14 cellular contexts compared by ENCODE assay signal in the genomic region with DNA sequence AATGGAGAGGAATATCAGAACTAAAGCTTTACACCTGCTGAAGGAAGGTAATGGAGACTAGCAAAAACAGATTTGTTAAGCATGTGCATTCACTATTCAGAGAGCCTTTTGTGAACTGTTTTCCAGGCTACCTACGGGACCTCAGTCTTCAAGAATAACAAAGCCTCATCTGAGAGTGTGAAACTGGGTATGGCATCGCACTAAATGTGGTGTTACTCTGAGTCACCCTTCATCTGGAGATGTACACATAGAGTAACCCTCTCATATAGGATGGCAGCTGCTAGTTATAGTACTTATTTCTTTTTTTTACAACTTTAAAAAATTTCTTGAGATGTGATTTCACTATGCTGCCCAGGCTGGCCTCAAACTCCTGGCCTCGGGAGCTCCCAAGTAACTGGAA.
DNase-seq lines count a peak whose midpoint lies in the region; ATAC-seq, FAIRE-seq and TF ChIP-seq lines count a peak whose summit lies in the region.
"Had no signal": no experiment of that assay in that cellular context is flagged by ENCODE, and none has a peak within 500 bp of the region (broad histone marks: within the 10 kb centered on the region; RNA-seq: fewer than 3 reads in every experiment).

No MANE protein-coding gene starts in this region.

- H3K27ac ChIP-seq in OCI-LY3 (ENCODE audit: low read length) (peak overlapping the region; percentile 55), H1 (ENCODE audit: low read depth, low read length) (0 out of 2 replicates have a peak overlapping the region, but pooled peaks have one; percentile 46)
- H3K27ac ChIP-seq: 22Rv1 had no signal

- ATAC-seq in HG02571 (IDR thresholded peaks at IDR 0.05; ENCODE audit: unreplicated experiment): no peak
- ATAC-seq: PC-3, T-cell had no signal

- no peak overlapping the region for H2AK5ac ChIP-seq in H1 (ENCODE audit: low read depth, low read length)

- no peaks in the 10 kb centered on the region for H3K23me2 ChIP-seq in H1 (ENCODE audit: low read depth, low read length)

- no peak overlapping the region for H2BK12ac ChIP-seq in H1 (ENCODE audit: low read depth, low read length)

- H4K91ac ChIP-seq in H1 (replicated peaks; ENCODE audit: insufficient read length, low read length): no peak overlapping the region

- H3K9me3 ChIP-seq in OCI-LY3 (ENCODE audit: insufficient read depth, low read length) (no peaks in the 10 kb centered on the region; the same call in 1 of the 2 replicates), H1 (ENCODE audit: insufficient read depth in 2 of 2, low read depth in 1 of 2, low read length in 1 of 2) (0 out of 4 replicates have a peak, but pooled peaks cover 0 to 2% of the 10 kb centered on the region in 2 experiments)

- TF ChIP-seq CTCF in OCI-LY3 (IDR thresholded peaks at IDR 0.05; ENCODE audit: low read depth, low read length) (no peak), H1 (IDR thresholded peaks at IDR 0.05; ENCODE audit: control extremely low read depth in 1 of 3, insufficient read depth in 1 of 3, low read depth in 1 of 3, low read length in 3 of 3) (no peak)

- POLR2A ChIA-PET in H1 (lab: Charles Lee; ENCODE audit: partially characterized antibody): no interaction called here

- DNase-seq in DMS79 treated with DMSO at 0.1 percent for 48 hours (lab: John Stamatoyannopoulos, UW) (peak; percentile 84), DMS79 (lab: John Stamatoyannopoulos, UW) (no peak), H1 (ENCODE audit: low read depth in 1 of 2, low spot score in 2 of 2) (no peak), superior temporal gyrus (ENCODE audit: extremely low spot score) (peak; percentile 54), NCI-H510A treated with DMSO at 0.1 percent for 48 hours (lab: John Stamatoyannopoulos, UW) (no peak)
- no peak for DNase-seq in activated naive CD4-positive, alpha-beta T cell treated with anti-CD3 and anti-CD28 coated beads, Interleukin-2, amount 10 ng/mL, durations not matched to agents 7 days and 5 days
- DNase-seq: CD8-positive, alpha-beta memory T cell; NCI-H510A; PC-3; T-cell had no signal

- H2BK20ac ChIP-seq in H1 (ENCODE audit: low read length): no peak overlapping the region

- FAIRE-seq in H1 (lab: Jason Lieb, UNC): no peak
- FAIRE-seq: H54 had no signal

- H2AFZ ChIP-seq in OCI-LY3 (ENCODE audit: low read depth, low read length) (peak overlapping the region; percentile 4; the same call in 1 of the 2 replicates), H1 (ENCODE audit: low read length) (no peak overlapping the region)

- H2BK5ac ChIP-seq in H1 (ENCODE audit: low read depth, low read length): peak overlapping the region; percentile 90; the same call in 1 of the 2 replicates

- CTCF ChIA-PET in H1 (lab: Charles Lee; ENCODE audit: partially characterized antibody): interaction anchor here (0.9 to 1.0 kb wide), 2 partner anchors 12 to 149 kb away, joined by 3 read pairs; no protein-coding TSS in a partner anchor
- CTCF ChIA-PET in activated naive CD4-positive, alpha-beta T cell treated with anti-CD3 and anti-CD28 coated beads, Interleukin-2, amount 10 ng/mL, durations not matched to agents 7 days and 5 days (lab: Charles Lee): no interaction called here

- no peaks in the 10 kb centered on the region for H3K4me1 Mint-ChIP-seq in activated naive CD4-positive, alpha-beta T cell treated with anti-CD3 and anti-CD28 coated beads, Interleukin-2, amount 10 ng/mL, durations not matched to agents 7 days and 5 days
- H3K4me1 Mint-ChIP-seq: CD8-positive, alpha-beta memory T cell; T-cell had no signal

- peak overlapping the region; percentile 17 for H3K4me3 ChIP-seq in OCI-LY3 (ENCODE audit: low read length)
- no peak overlapping the region for H3K4me3 ChIP-seq in H1 (ENCODE audit: extremely low read depth in 1 of 4, insufficient read depth in 2 of 4, low read depth in 3 of 4, low read length in 4 of 4)

- H3K4me2 ChIP-seq in OCI-LY3 (ENCODE audit: low read length) (peak overlapping the region; percentile 44), H1 (ENCODE audit: insufficient read depth in 1 of 2, low read depth in 2 of 2, low read length in 2 of 2) (peak overlapping the region in 1 of 2 experiments; percentile 62; a peak in 1 of 4 replicates)

- H3K18ac ChIP-seq in H1 (ENCODE audit: extremely low read depth, low read length): no peak overlapping the region

- no peak overlapping the region for H2BK15ac ChIP-seq in H1 (ENCODE audit: low read length)

- 75% methylated on average over 3 of the region's 3 CpGs; no CpG with 5 or more reads in 1 of the 2 experiments for WGBS in H1 (ENCODE audit: extremely low coverage in 1 of 2, insufficient coverage in 1 of 2, insufficient read length in 1 of 2, insufficient replicate concordance in 2 of 2, low coverage in 1 of 2, low lambda C conversion rate in 2 of 2, missing lambda C conversion rate in 1 of 2), 2 experiments

- H3K36me3 Mint-ChIP-seq in activated naive CD4-positive, alpha-beta T cell treated with anti-CD3 and anti-CD28 coated beads, Interleukin-2, amount 10 ng/mL, durations not matched to agents 7 days and 5 days: no peaks in the 10 kb centered on the region
- H3K36me3 Mint-ChIP-seq: CD8-positive, alpha-beta memory T cell; T-cell had no signal

- H3K27me3 Mint-ChIP-seq in activated naive CD4-positive, alpha-beta T cell treated with anti-CD3 and anti-CD28 coated beads, Interleukin-2, amount 10 ng/mL, durations not matched to agents 7 days and 5 days: no peaks in the 10 kb centered on the region
- H3K27me3 Mint-ChIP-seq: T-cell had no signal

- H4K20me1 ChIP-seq in OCI-LY3 (ENCODE audit: insufficient read depth, low read length) (no peaks in the 10 kb centered on the region), H1 (replicated peaks in 1 of 2; ENCODE audit: control insufficient read depth in 1 of 2, insufficient read depth in 2 of 2, low read length in 2 of 2) (no peaks in the 10 kb centered on the region)

- H3K4ac ChIP-seq in H1 (replicated peaks; ENCODE audit: insufficient read length, low read depth, low read length): no peak overlapping the region

- no peak overlapping the region for H2BK120ac ChIP-seq in H1 (replicated peaks; ENCODE audit: low read depth, low read length)

- H3K27me3 ChIP-seq in OCI-LY3 (ENCODE audit: low read depth, low read length): no peaks in the 10 kb centered on the region
- peaks cover 0 to 2% (median 0%) of the 10 kb centered on the region in 4 experiments; a peak in 1 of 7 replicates for H3K27me3 ChIP-seq in H1 (replicated peaks in 1 of 4; ENCODE audit: control insufficient read depth in 3 of 4, extremely low read depth in 1 of 4, insufficient read depth in 3 of 4, low read length in 3 of 4)

- TF ChIP-seq EP300 in H1 (IDR thresholded peaks at IDR 0.05; ENCODE audit: borderline replicate concordance in 1 of 2, low read depth in 2 of 2, low read length in 2 of 2): no peak

- H3K36me3 ChIP-seq in OCI-LY3 (replicated peaks; ENCODE audit: low read depth, low read length): no peaks in the 10 kb centered on the region
- no peaks in the 10 kb centered on the region for H3K36me3 ChIP-seq in H1 (ENCODE audit: control insufficient read depth in 2 of 4, insufficient read depth in 4 of 4, low read length in 3 of 4)

- H3K14ac ChIP-seq in H1 (ENCODE audit: insufficient read length): no peak overlapping the region

- no peaks in the 10 kb centered on the region for H3K79me2 ChIP-seq in OCI-LY3 (ENCODE audit: low read length)
- no peaks in the 10 kb centered on the region for H3K79me2 ChIP-seq in H1 (ENCODE audit: control insufficient read depth in 1 of 2, insufficient read depth in 2 of 2, low read length in 2 of 2)

- no peak overlapping the region for H3K27ac Mint-ChIP-seq in activated naive CD4-positive, alpha-beta T cell treated with anti-CD3 and anti-CD28 coated beads, Interleukin-2, amount 10 ng/mL, durations not matched to agents 7 days and 5 days
- H3K27ac Mint-ChIP-seq: CD8-positive, alpha-beta memory T cell; T-cell had no signal

- H3K4me1 ChIP-seq in OCI-LY3 (ENCODE audit: low read length) (peaks cover 42% of the 10 kb centered on the region), H1 (replicated peaks in 1 of 4; ENCODE audit: control insufficient read depth in 3 of 4, insufficient read depth in 4 of 4, low read length in 3 of 4) (peaks cover 2 to 20% (median 15%) of the 10 kb centered on the region in 4 experiments; a peak in 6 of 7 replicates)

- H3K23ac ChIP-seq in H1 (ENCODE audit: insufficient read length): no peak overlapping the region

- H3K56ac ChIP-seq in H1 (replicated peaks; ENCODE audit: insufficient read length, low read depth, low read length): no peak overlapping the region

- no peak for TF ChIP-seq POLR2A in H1 (IDR thresholded peaks at IDR 0.05; ENCODE audit: control extremely low read depth in 1 of 2, low read depth in 2 of 2, low read length in 2 of 2)

- no peak overlapping the region for H4K5ac ChIP-seq in H1 (ENCODE audit: insufficient read length, low read depth, low read length)

- no peak overlapping the region for H4K8ac ChIP-seq in H1 (ENCODE audit: extremely low read depth, insufficient read depth, low read length)

- H3K9me3 Mint-ChIP-seq in activated naive CD4-positive, alpha-beta T cell treated with anti-CD3 and anti-CD28 coated beads, Interleukin-2, amount 10 ng/mL, durations not matched to agents 7 days and 5 days: no peaks in the 10 kb centered on the region

- peak overlapping the region; percentile 35; the same call in 1 of the 2 replicates for H3K9ac ChIP-seq in OCI-LY3 (ENCODE audit: low read length)
- no peak overlapping the region for H3K9ac ChIP-seq in H1 (replicated peaks in 1 of 4; ENCODE audit: extremely low read depth in 1 of 4, low read depth in 3 of 4, low read length in 3 of 4)

- no peak overlapping the region for H3K4me3 Mint-ChIP-seq in activated naive CD4-positive, alpha-beta T cell treated with anti-CD3 and anti-CD28 coated beads, Interleukin-2, amount 10 ng/mL, durations not matched to agents 7 days and 5 days
- H3K4me3 Mint-ChIP-seq: CD8-positive, alpha-beta memory T cell; T-cell had no signal

- H3K79me1 ChIP-seq in H1 (ENCODE audit: low read depth, low read length): no peaks in the 10 kb centered on the region

- TF ChIP-seq RAD21 in H1 (IDR thresholded peaks at IDR 0.05 in 1 of 2, conservative IDR thresholded peaks at IDR 0.05 in 1 of 2; ENCODE audit: low read depth in 2 of 2, low read length in 2 of 2): no peak

TF ChIP-seq in H1, 55 proteins besides CTCF, POLR2A, EP300 and RAD21:
- TF ChIP-seq NRF1 (IDR thresholded peaks at IDR 0.05; ENCODE audit: low read depth, low read length) (no peak), CBX5 (IDR thresholded peaks at IDR 0.05; ENCODE audit: low read depth, low read length) (no peak), RBBP5 (IDR thresholded peaks at IDR 0.05; ENCODE audit: borderline replicate concordance, low read depth, low read length) (no peak), SP1 (IDR thresholded peaks at IDR 0.05; ENCODE audit: low read depth, low read length) (no peak), HDAC6 (IDR thresholded peaks at IDR 0.05; ENCODE audit: low read depth, low read length) (no peak), POU5F1 (IDR thresholded peaks at IDR 0.05; ENCODE audit: low read depth, low read length) (no peak), E2F6 (IDR thresholded peaks at IDR 0.05) (no peak)
TF ChIP-seq in H1: peak in this region for 0.

Comparison
In these comparisons a context has a peak if more than half of its experiments do, and no peak if none do; other contexts are left out.
1. DNase-seq: peak in DMS79 treated with DMSO at 0.1 percent for 48 hours (single experiment) and superior temporal gyrus (single experiment); none in DMS79 (single experiment), H1 (0 of 2), activated naive CD4-positive, alpha-beta T cell treated with anti-CD3 and anti-CD28 coated beads, Interleukin-2, amount 10 ng/mL, durations not matched to agents 7 days and 5 days (single experiment) and NCI-H510A treated with DMSO at 0.1 percent for 48 hours (single experiment).